1 cellular context compared by ENCODE assay signal in the genomic region with DNA sequence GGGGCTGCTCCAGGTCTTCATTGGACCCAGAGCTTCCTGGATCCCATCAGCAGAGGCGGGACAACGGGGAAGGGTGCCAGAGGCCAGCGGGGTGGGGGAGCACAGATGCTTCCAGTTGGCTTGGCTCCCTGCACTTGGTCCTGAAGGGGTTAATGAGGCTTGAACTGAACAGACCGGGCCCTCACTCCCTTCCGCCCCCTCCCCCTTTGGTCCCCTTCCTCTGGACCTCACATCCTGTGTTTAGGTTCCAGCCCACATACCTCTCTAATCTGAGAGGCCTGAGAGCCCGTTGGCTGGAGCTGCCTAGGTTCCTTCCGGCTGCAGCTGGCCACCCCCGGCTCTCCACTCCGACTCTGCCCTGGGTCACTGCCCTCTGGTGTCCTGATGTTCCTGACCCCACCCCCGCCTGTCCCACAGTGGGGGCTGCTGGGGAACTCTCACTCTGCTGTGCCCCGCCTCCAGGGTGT.
TF ChIP-seq lines count a peak whose summit lies in the region.

No MANE protein-coding gene starts in this region.

TF ChIP-seq in HCT116, 20 proteins besides CTCF, POLR2A, EP300 and RAD21 (continued from another document):
- TF ChIP-seq REST (IDR thresholded peaks at IDR 0.05; ENCODE audit: low read depth): no peak
- no peak for TF ChIP-seq EGR1 (IDR thresholded peaks at IDR 0.05; ENCODE audit: low read depth)
- no peak for TF ChIP-seq EZH2 (IDR thresholded peaks at IDR 0.05)
- no peak for TF ChIP-seq POLR2AphosphoS5 (IDR thresholded peaks at IDR 0.05; ENCODE audit: low read depth, low read length)
- TF ChIP-seq JUND (IDR thresholded peaks at IDR 0.05): no peak
- TF ChIP-seq ELF1 (IDR thresholded peaks at IDR 0.05; ENCODE audit: borderline replicate concordance, low read depth): no peak
- no peak for TF ChIP-seq SRF (IDR thresholded peaks at IDR 0.05; ENCODE audit: low read depth)
TF ChIP-seq in HCT116: peak in this region for 0.
